ENCODE assay signal across 27 cellular contexts in the genomic region with DNA sequence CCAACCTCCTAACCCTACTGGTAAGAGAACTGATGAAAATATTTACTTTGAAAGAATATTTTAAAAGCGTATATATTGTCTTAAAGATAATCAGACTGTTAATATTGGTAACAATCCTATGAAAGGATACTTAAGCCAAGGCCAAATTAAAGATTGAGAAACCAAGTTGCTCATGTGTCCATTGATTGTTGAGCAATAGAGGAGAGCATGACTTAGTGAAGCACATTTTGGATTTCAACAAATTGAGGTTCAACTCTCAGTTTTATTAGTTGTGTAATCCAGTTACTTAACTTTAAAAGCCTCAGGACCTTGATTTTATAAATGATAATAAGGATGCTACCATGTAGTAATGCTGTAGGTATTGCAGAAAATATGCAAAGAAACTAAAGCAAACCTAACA. TPM values are rescaled to one million over a fixed set of nuclear protein-coding genes. Genes with fewer than 3 reads are reported as not detected.
"Had no signal": no experiment of that assay in that cellular context is flagged by ENCODE, and none has a peak within 500 bp of the region (broad histone marks: within the 10 kb centered on the region; RNA-seq: fewer than 3 reads in every experiment).

No MANE protein-coding gene starts in this region.

- DNase-seq: Kasumi-1; MM.1S; NCI-H1092 treated with DMSO at 0.1 percent for 48 hours; NCI-H1436; NCI-H187; NCI-H2029; NCI-H2081 treated with DMSO at 0.1 percent for 48 hours; NCI-H2171; NCI-H446; NCI-H510A; NCI-H524 treated with DMSO at 0.1 percent for 48 hours; NCI-H69; NCI-H774; NK-92 treated with Interleukin-12 subunit alpha and Interleukin-12 subunit beta, amount 100 ng/mL, for 24 hours; SHP77; SK-N-SH had no signal

- H3K4me1 Mint-ChIP-seq: IgD-negative memory B cell had no signal

- H3K4me2 ChIP-seq: KMS-11, SK-N-SH had no signal

- FAIRE-seq: HTR-8/SVneo had no signal

- H3K27me3 Mint-ChIP-seq: IgD-negative memory B cell had no signal

- H3K27ac Mint-ChIP-seq: IgD-negative memory B cell had no signal

- H3K27ac ChIP-seq: HL-60, KMS-11, RWPE1 had no signal

- H3K9me2 ChIP-seq: SK-N-SH had no signal

- H3K4me3 ChIP-seq: K562 had no signal

- H3K9ac ChIP-seq: KMS-11, SK-N-SH had no signal

- H3K9me3 ChIP-seq: SK-N-SH had no signal

- ATAC-seq: K562, Panc1, PC-3 had no signal

- H3K36me3 Mint-ChIP-seq: IgD-negative memory B cell had no signal

- H3K4me3 Mint-ChIP-seq: IgD-negative memory B cell had no signal

RNA-seq across cellular contexts. Expression of a gene that starts 56.8 kb away (rescaled TPM):
- total RNA-seq: K562, M059J, OCI-LY7, PC-3, SK-MEL-5 had no signal
- polyA plus RNA-seq: IgD-negative memory B cell, K562, SK-N-SH had no signal
